In the genomic region with DNA sequence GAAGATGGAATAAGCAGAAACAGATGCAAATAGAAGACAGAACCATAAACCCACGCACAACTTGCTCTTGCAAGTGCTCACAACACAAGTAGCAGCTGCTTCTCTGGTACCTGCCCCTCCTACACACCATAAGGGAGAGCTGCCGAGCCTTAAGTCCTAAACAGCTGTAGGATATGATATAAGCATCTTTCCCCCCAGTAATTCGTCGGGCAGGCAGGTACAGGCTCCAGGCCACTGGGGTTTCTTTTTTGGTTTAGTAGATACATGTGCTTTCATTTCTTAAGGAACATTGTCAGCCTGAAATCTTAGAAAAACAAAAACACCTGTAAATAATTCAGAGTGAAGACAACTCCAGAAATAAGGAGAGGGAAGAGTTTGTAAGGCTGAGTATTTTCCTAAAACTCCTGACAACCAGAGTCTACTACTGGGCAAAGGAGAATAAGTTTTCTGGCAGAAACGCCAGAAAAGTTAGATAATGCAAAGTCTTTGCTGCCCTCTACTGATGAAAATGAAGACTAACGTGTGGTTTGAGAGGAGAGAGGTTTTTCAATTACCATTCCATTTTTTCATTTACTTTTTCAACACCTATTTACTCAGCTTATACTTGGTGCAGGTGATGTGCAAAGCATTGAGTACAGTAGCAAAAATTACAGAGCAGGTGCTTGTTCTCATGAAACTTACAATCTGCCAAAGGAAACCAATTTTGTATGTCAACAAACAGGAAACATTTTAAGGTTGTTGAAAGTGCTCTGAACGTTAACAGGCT, we compare ENCODE assay signal across 8 cellular contexts.
DNase-seq lines count a peak whose midpoint lies in the region; ATAC-seq and TF ChIP-seq lines count a peak whose summit lies in the region.

No MANE protein-coding gene starts in this region.

- peaks cover 9% of the 10 kb centered on the region for H3K27me3 ChIP-seq in neuron (ENCODE audit: insufficient read depth, low read length)

- peak overlapping the region; percentile 14 for H3K9ac ChIP-seq in SK-N-MC (ENCODE audit: insufficient read length)

- H3K27ac ChIP-seq in SK-N-MC: peak overlapping the region; percentile 54; the same call in 1 of the 2 replicates

- no peaks in the 10 kb centered on the region for H3K4me1 ChIP-seq in neuron (ENCODE audit: insufficient read depth, low read length)

- ATAC-seq in GM19455 (IDR thresholded peaks at IDR 0.05; ENCODE audit: unreplicated experiment): peak; percentile 70

- no peak overlapping the region for H3K4me3 ChIP-seq in LNCaP clone FGC (ENCODE audit: low read depth, low read length)
- no peak overlapping the region for H3K4me3 ChIP-seq in SK-N-MC
- no peak overlapping the region for H3K4me3 ChIP-seq in fibroblast of mammary gland (ENCODE audit: control insufficient read depth, low read depth, low read length)
- no peak overlapping the region for H3K4me3 ChIP-seq in neuron (ENCODE audit: low read length)

- no peaks in the 10 kb centered on the region for H3K9me3 ChIP-seq in SK-N-MC (ENCODE audit: low read depth, low read length)
- no peaks in the 10 kb centered on the region for H3K9me3 ChIP-seq in neuron (ENCODE audit: low read length)

- DNase-seq in DMS53 (lab: John Stamatoyannopoulos, UW): peak; percentile 78
- DNase-seq in LNCaP clone FGC (ENCODE audit: low read depth): no peak
- DNase-seq in SK-N-MC (ENCODE audit: low read depth, low spot score): no peak
- DNase-seq in fibroblast of mammary gland (ENCODE audit: low read depth): peak; percentile 54
- DNase-seq in NK-92 (lab: John Stamatoyannopoulos, UW; ENCODE audit: unreplicated experiment): no peak
- no peak for DNase-seq in activated CD4-positive, alpha-beta T cell treated with anti-CD3 and anti-CD28 coated beads, Interleukin-2, amount 50 U/mL, for 48 hours

- no peaks in the 10 kb centered on the region for H3K36me3 ChIP-seq in SK-N-MC (ENCODE audit: insufficient read depth, low read length)
- no peaks in the 10 kb centered on the region for H3K36me3 ChIP-seq in neuron (ENCODE audit: insufficient read depth, low read length)

- peak overlapping the region; percentile 18 for H2AFZ ChIP-seq in neuron (ENCODE audit: low read depth, low read length)

- TF ChIP-seq CTCF in LNCaP clone FGC (IDR thresholded peaks at IDR 0.05; ENCODE audit: control insufficient read depth, extremely low read depth, insufficient read depth) (peak; percentile 66), fibroblast of mammary gland (conservative IDR thresholded peaks at IDR 0.05; ENCODE audit: control insufficient read depth, insufficient read depth, low read depth, low read length) (peak; percentile 66)

Comparison
In these comparisons a context has a peak if more than half of its experiments do, and no peak if none do; other contexts are left out.
1. DNase-seq: peak in DMS53 (single experiment) and fibroblast of mammary gland (single experiment); none in LNCaP clone FGC (single experiment), SK-N-MC (single experiment), NK-92 (single experiment) and activated CD4-positive, alpha-beta T cell treated with anti-CD3 and anti-CD28 coated beads, Interleukin-2, amount 50 U/mL, for 48 hours (0 of 2).